In genomic region chr1:103461171-103462105, GRCh38 we compare ENCODE assay signal across 8 cellular contexts.
A peak's percentile ranks its signal among the peaks of the same experiment; 100 is the strongest.
DNase-seq lines count a peak whose midpoint lies in the region; ATAC-seq, FAIRE-seq and TF ChIP-seq lines count a peak whose summit lies in the region.

No MANE protein-coding gene starts in this region.

- H3K4me1 ChIP-seq in cardiac muscle cell (ENCODE audit: low read depth) (peaks cover 4% of the 10 kb centered on the region), right atrium auricular region (no peaks in the 10 kb centered on the region)

- H3K36me3 ChIP-seq in cardiac muscle cell, result no peaks in the 10 kb centered on the region
- H3K36me3 ChIP-seq in right atrium auricular region, result no peaks in the 10 kb centered on the region

- H3K4me3 ChIP-seq in cardiac muscle cell (no peak overlapping the region), right atrium auricular region (no peak overlapping the region)

- ATAC-seq in HG03432 (IDR thresholded peaks at IDR 0.05; ENCODE audit: unreplicated experiment), result peak; percentile 69
- no peak for ATAC-seq in HG03139 (IDR thresholded peaks at IDR 0.05; ENCODE audit: unreplicated experiment)

- FAIRE-seq in islet of Langerhans (lab: Jason Lieb, UNC), result peak; percentile 98

- TF ChIP-seq CTCF in cardiac muscle cell (IDR thresholded peaks at IDR 0.05; ENCODE audit: low read depth, low read length) (peak; percentile 57), right atrium auricular region (IDR thresholded peaks at IDR 0.05) (peak in 1 of 2 donors; percentile 54)

- H3K9me3 ChIP-seq in cardiac muscle cell (ENCODE audit: low read depth) (no peaks in the 10 kb centered on the region), right atrium auricular region (no peaks in the 10 kb centered on the region)

- no peak overlapping the region for H3K27ac ChIP-seq in cardiac muscle cell
- no peak overlapping the region for H3K27ac ChIP-seq in right atrium auricular region

- DNase-seq in cardiac muscle cell (ENCODE audit: low read depth in 1 of 2, low spot score in 1 of 2), result peak; percentile 18 to 24
- DNase-seq in right atrium auricular region (ENCODE audit: low spot score), result no peak
- DNase-seq in SKM-1 treated with dmso at 0.1 percent for 144 hours (lab: John Stamatoyannopoulos, UW; ENCODE audit: unreplicated experiment), result peak; percentile 37
- DNase-seq in activated T-cell treated with anti-CD3 and anti-CD28 coated beads, Interleukin-2, amount 50 U/mL, for 1 hour, result no peak
- no peak for DNase-seq in mesenteric fat pad (ENCODE audit: low spot score)

- H3K27me3 ChIP-seq in cardiac muscle cell (no peaks in the 10 kb centered on the region), right atrium auricular region (no peaks in the 10 kb centered on the region)

Comparison
In these comparisons a context has a peak if more than half of its experiments do, and no peak if none do; other contexts are left out.
1. DNase-seq: peak in cardiac muscle cell (2 of 2) and SKM-1 treated with dmso at 0.1 percent for 144 hours (single experiment); none in right atrium auricular region (single experiment), activated T-cell treated with anti-CD3 and anti-CD28 coated beads, Interleukin-2, amount 50 U/mL, for 1 hour (single experiment) and mesenteric fat pad (single experiment).